ENCODE assay signal across 1 cellular context in genomic region chr20:23049201-23049932, GRCh38.
TF ChIP-seq lines count a peak whose summit lies in the region.

THBD (minus strand) TSS chr20:23049672; CDS start chr20:23049504, 168 bp downstream.

TF ChIP-seq in WTC11, 78 proteins besides CTCF, POLR2A, EP300 and RAD21 (continued from another document and continues in another):
- TF ChIP-seq ARID4B (CRISPR knock-in tag; IDR thresholded peaks at IDR 0.05; ENCODE audit: borderline replicate concordance) (peak; percentile 86; the same call in 1 of the 2 replicates), SOX15 (CRISPR knock-in tag; IDR thresholded peaks at IDR 0.05) (no peak), PRDM15 (CRISPR knock-in tag; IDR thresholded peaks at IDR 0.05) (no peak), PRRX2 (CRISPR knock-in tag; IDR thresholded peaks at IDR 0.05) (no peak), ZNF512 (CRISPR knock-in tag; IDR thresholded peaks at IDR 0.05; ENCODE audit: borderline replicate concordance) (no peak), JAZF1 (CRISPR knock-in tag; IDR thresholded peaks at IDR 0.05) (no peak), USF1 (CRISPR knock-in tag; IDR thresholded peaks at IDR 0.05) (peak; percentile 69), STAT6 (CRISPR knock-in tag; conservative IDR thresholded peaks at IDR 0.05; ENCODE audit: low read depth) (no peak), SMAD4 (CRISPR knock-in tag; IDR thresholded peaks at IDR 0.05) (peak; percentile 83; the same call in 1 of the 2 replicates), TEAD1 (CRISPR knock-in tag; IDR thresholded peaks at IDR 0.05) (0 out of 2 replicates have a peak, but pooled peaks have one; percentile 73), GABPB1 (CRISPR knock-in tag; IDR thresholded peaks at IDR 0.05) (no peak), FOXP1 (CRISPR knock-in tag; IDR thresholded peaks at IDR 0.05; ENCODE audit: borderline replicate concordance) (peak; percentile 88), USF2 (CRISPR knock-in tag; IDR thresholded peaks at IDR 0.05) (no peak), MXD4 (CRISPR knock-in tag; IDR thresholded peaks at IDR 0.05; ENCODE audit: borderline replicate concordance) (no peak), ATF1 (CRISPR knock-in tag; IDR thresholded peaks at IDR 0.05) (no peak), ZNF425 (CRISPR knock-in tag; conservative IDR thresholded peaks at IDR 0.05) (no peak), CREM (CRISPR knock-in tag; IDR thresholded peaks at IDR 0.05) (0 out of 2 replicates have a peak, but pooled peaks have one; percentile 13), MAX (CRISPR knock-in tag; IDR thresholded peaks at IDR 0.05) (peak; percentile 92), EMX1 (CRISPR knock-in tag; IDR thresholded peaks at IDR 0.05) (no peak), ZNF532 (CRISPR knock-in tag; IDR thresholded peaks at IDR 0.05; ENCODE audit: borderline replicate concordance) (no peak), ZBTB43 (CRISPR knock-in tag; IDR thresholded peaks at IDR 0.05) (peak; percentile 89), RELA (CRISPR knock-in tag; IDR thresholded peaks at IDR 0.05; ENCODE audit: borderline replicate concordance) (no peak), AR (CRISPR knock-in tag; IDR thresholded peaks at IDR 0.05) (no peak), ZBTB21 (CRISPR knock-in tag; IDR thresholded peaks at IDR 0.05; ENCODE audit: borderline replicate concordance) (no peak)
